In the genomic region with DNA sequence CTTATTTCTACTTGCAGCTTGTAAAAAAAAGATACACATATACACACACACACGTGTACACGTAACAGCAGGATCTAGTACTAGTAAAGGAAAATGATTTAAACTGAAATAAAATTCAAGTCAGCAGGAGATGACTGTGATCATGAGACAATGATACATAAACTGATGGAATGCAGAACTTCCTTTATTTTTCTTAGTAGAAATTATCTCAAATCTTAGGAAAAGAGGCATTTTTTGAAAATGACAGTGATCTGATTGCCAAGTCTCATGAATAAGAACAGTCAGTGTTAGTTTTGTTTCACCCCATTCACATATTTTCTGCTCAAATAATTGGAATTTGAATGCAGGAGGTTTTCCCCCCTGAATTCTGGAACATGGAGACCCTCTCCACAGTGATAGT, we compare ENCODE assay signal across 1 cellular context.
A peak's percentile ranks its signal among the peaks of the same experiment; 100 is the strongest.
TF ChIP-seq lines count a peak whose summit lies in the region.

No MANE protein-coding gene starts in this region.

TF ChIP-seq in SK-N-SH, 30 proteins besides CTCF, POLR2A, EP300 and RAD21:
- TF ChIP-seq FOXM1 (IDR thresholded peaks at IDR 0.05; ENCODE audit: low read depth) = peak; percentile 83; the same call in 1 of the 2 replicates
- peak; percentile 60 for TF ChIP-seq FOSL2 (IDR thresholded peaks at IDR 0.05; ENCODE audit: borderline replicate concordance, low read depth)
- 0 out of 2 replicates have a peak, but pooled peaks have one; percentile 21 for TF ChIP-seq RXRA (IDR thresholded peaks at IDR 0.05; ENCODE audit: borderline replicate concordance, low read depth)
- TF ChIP-seq NFIC (IDR thresholded peaks at IDR 0.05; ENCODE audit: borderline replicate concordance) = peak; percentile 76
- TF ChIP-seq POLR2AphosphoS5 (IDR thresholded peaks at IDR 0.05; ENCODE audit: low read depth, low read length) = peak; percentile 30; the same call in 1 of the 2 replicates
- TF ChIP-seq, protein P1, sequence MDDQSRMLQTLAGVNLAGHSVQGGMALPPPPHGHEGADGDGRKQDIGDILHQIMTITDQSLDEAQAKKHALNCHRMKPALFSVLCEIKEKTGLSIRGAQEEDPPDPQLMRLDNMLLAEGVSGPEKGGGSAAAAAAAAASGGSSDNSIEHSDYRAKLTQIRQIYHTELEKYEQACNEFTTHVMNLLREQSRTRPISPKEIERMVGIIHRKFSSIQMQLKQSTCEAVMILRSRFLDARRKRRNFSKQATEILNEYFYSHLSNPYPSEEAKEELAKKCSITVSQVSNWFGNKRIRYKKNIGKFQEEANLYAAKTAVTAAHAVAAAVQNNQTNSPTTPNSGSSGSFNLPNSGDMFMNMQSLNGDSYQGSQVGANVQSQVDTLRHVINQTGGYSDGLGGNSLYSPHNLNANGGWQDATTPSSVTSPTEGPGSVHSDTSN (IDR thresholded peaks at IDR 0.05) = peak; percentile 82
- peak; percentile 86 for TF ChIP-seq TCF12 (IDR thresholded peaks at IDR 0.05)
- peak; percentile 71 for TF ChIP-seq JUND (IDR thresholded peaks at IDR 0.05)
- no peak for TF ChIP-seq SMC3 (IDR thresholded peaks at IDR 0.05; ENCODE audit: low read depth, low read length)
- no peak for TF ChIP-seq SIN3A (IDR thresholded peaks at IDR 0.05; ENCODE audit: borderline replicate concordance, low read depth, low read length)
- TF ChIP-seq TEAD4 (IDR thresholded peaks at IDR 0.05; ENCODE audit: borderline replicate concordance, insufficient read depth) = peak; percentile 70
- TF ChIP-seq, protein P2, sequence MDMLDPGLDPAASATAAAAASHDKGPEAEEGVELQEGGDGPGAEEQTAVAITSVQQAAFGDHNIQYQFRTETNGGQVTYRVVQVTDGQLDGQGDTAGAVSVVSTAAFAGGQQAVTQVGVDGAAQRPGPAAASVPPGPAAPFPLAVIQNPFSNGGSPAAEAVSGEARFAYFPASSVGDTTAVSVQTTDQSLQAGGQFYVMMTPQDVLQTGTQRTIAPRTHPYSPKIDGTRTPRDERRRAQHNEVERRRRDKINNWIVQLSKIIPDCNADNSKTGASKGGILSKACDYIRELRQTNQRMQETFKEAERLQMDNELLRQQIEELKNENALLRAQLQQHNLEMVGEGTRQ (IDR thresholded peaks at IDR 0.05; ENCODE audit: borderline replicate concordance, low read depth, low read length) = no peak
- no peak for TF ChIP-seq MXI1 (IDR thresholded peaks at IDR 0.05; ENCODE audit: low read depth, low read length)
